In genomic region chr9:35164711-35165110, GRCh38 we compare ENCODE assay signal across 11 cellular contexts. TPM values are rescaled to one million over a fixed set of nuclear protein-coding genes. Genes with fewer than 3 reads are reported as not detected.
DNase-seq lines count a peak whose midpoint lies in the region; TF ChIP-seq lines count a peak whose summit lies in the region.
"Had no signal": no experiment of that assay in that cellular context is flagged by ENCODE, and none has a peak within 500 bp of the region (broad histone marks: within the 10 kb centered on the region; RNA-seq: fewer than 3 reads in every experiment).

No MANE protein-coding gene starts in this region.

- no peak overlapping the region for H3K4me3 ChIP-seq in AG10803 (ENCODE audit: low read length)
- no peak overlapping the region for H3K4me3 ChIP-seq in astrocyte of the spinal cord (ENCODE audit: low read depth, low read length)

- TF ChIP-seq CTCF in AG10803 (conservative IDR thresholded peaks at IDR 0.05; ENCODE audit: low read length) (no peak), astrocyte of the spinal cord (IDR thresholded peaks at IDR 0.05; ENCODE audit: low read depth, low read length) (no peak)

- DNase-seq in AG10803 (ENCODE audit: low read depth), result peak; percentile 62
- peak; percentile 78 for DNase-seq in LHCN-M2 (ENCODE audit: low read depth)
- peak; percentile 68 for DNase-seq in astrocyte of the spinal cord (ENCODE audit: low read depth, low spot score)
- peak; percentile 30 to 90 for DNase-seq in lung microvascular endothelial cell (ENCODE audit: low read depth in 2 of 2)
- DNase-seq in NCI-H128 (lab: John Stamatoyannopoulos, UW; ENCODE audit: unreplicated experiment), result no peak
- no peak for DNase-seq in DMS153 (lab: John Stamatoyannopoulos, UW)
- no peak for DNase-seq in dedifferentiated amniotic fluid mesenchymal stem cell (ENCODE audit: extremely low spot score)
- DNase-seq in NCI-H1417 (lab: John Stamatoyannopoulos, UW), result no peak
- DNase-seq: GDM1; stimulated activated CD4-positive, alpha-beta T cell treated with anti-CD3 and anti-CD28 coated beads, Interleukin-4, amount 100 ng/mL, for 24 hours; stimulated activated naive CD8-positive, alpha-beta T cell treated with anti-CD3 and anti-CD28 coated beads, Interleukin-15, Interleukin-2, amounts not matched to agents 100 U/mL and 50 U/mL, for 24 hours had no signal

- in situ Hi-C loops in astrocyte of the spinal cord (cut with HindIII; ENCODE audit: low sequenced_read_pairs), result no loop called here

RNA-seq across cellular contexts. Expression of gene UNC13B, which starts 2.9 kb away (rescaled TPM):
- total RNA-seq in LHCN-M2 (2014; rRNA removed), result 17.0 and 18.3 TPM in 2 replicates
- 11.6 TPM for polyA plus RNA-seq in LHCN-M2 (2012)
- total RNA-seq in lung microvascular endothelial cell, result 16.3 and 20.4 TPM in 2 replicates

RNA-seq across cellular contexts. Expression of gene ATOSB, which starts 49.0 kb away (rescaled TPM):
- total RNA-seq in LHCN-M2 (2014; rRNA removed) (34.8 and 36.0 TPM in 2 replicates), lung microvascular endothelial cell (5.6 and 7.4 TPM in 2 replicates)
- polyA plus RNA-seq in LHCN-M2 (2012), result 37.4 TPM

Comparison
In these comparisons a context has a peak if more than half of its experiments do, and no peak if none do; other contexts are left out.
1. DNase-seq: peak in AG10803 (single experiment), LHCN-M2 (single experiment), astrocyte of the spinal cord (single experiment) and lung microvascular endothelial cell (2 of 2); none in NCI-H128 (single experiment), DMS153 (single experiment), dedifferentiated amniotic fluid mesenchymal stem cell (single experiment) and NCI-H1417 (0 of 3).